ENCODE assay signal across 14 cellular contexts in genomic region chr1:226252841-226253240, GRCh38. TPM values are rescaled to one million over a fixed set of nuclear protein-coding genes. Genes with fewer than 3 reads are reported as not detected.
A peak's percentile ranks its signal among the peaks of the same experiment; 100 is the strongest.
DNase-seq lines count a peak whose midpoint lies in the region; ATAC-seq, FAIRE-seq and TF ChIP-seq lines count a peak whose summit lies in the region.
"Not testable (repeated sequence)": the region's sequence is repeated elsewhere in the genome, so short reads cannot be mapped to it uniquely, and the experiment has no call there.
"Had no signal": no experiment of that assay in that cellular context is flagged by ENCODE, and none has a peak within 500 bp of the region (broad histone marks: within the 10 kb centered on the region; RNA-seq: fewer than 3 reads in every experiment).

No MANE protein-coding gene starts in this region.

- CTCF ChIA-PET in HEK293 (lab: Yijun Ruan, JAX), result interaction anchor here (1.1 kb wide), 1 partner anchor 127 kb away, joined by 3 read pairs; no protein-coding TSS in a partner anchor
- CTCF ChIA-PET in WTC11 (lab: Charles Lee); K562 (lab: Yijun Ruan, JAX; ENCODE audit: low intra/inter-chr PET ratio): not testable (repeated sequence)

- peaks cover 17% of the 10 kb centered on the region for H3K36me3 Mint-ChIP-seq in WTC11
- not testable (repeated sequence) for H3K36me3 Mint-ChIP-seq in chondrocyte (ENCODE audit: low read depth)

- 92% methylated on average over 7 of the region's 7 CpGs for WGBS in K562 (ENCODE audit: insufficient coverage, low coverage, missing lambda C conversion rate)

- TF ChIP-seq EP300 in K562 (IDR thresholded peaks at IDR 0.05; ENCODE audit: low read length), result not testable (repeated sequence)

- H3K9me3 Mint-ChIP-seq in WTC11; chondrocyte (ENCODE audit: low read depth): not testable (repeated sequence)

- not testable (repeated sequence) for H3K27ac ChIP-seq in HEK293 (ENCODE audit: extremely low read depth, low read depth, low read length); K562 (ENCODE audit: extremely low read depth, low read depth, low read length)

- H2AFZ ChIP-seq in K562 (ENCODE audit: low read depth, low read length), result not testable (repeated sequence)

- not testable (repeated sequence) for BruUV-seq in K562 (replicated peaks; lab: Mats Ljungman, UMichigan)

- H3K9me3 ChIP-seq in HEK293 (ENCODE audit: control insufficient read depth, insufficient read depth, low read depth, low read length); K562 (replicated peaks; ENCODE audit: control insufficient read depth, insufficient read depth, low read depth, low read length): not testable (repeated sequence)

- not testable (repeated sequence) for DNase-seq in WTC11 (ENCODE audit: low spot score); K562 (ENCODE audit: extremely low read depth in 1 of 4, low spot score in 3 of 4)
- peak; percentile 48 for DNase-seq in chondrocyte (ENCODE audit: low spot score)

- not testable (repeated sequence) for H3K9me1 ChIP-seq in K562 (ENCODE audit: control insufficient read depth, insufficient read depth, low read length)

- not testable (repeated sequence) for FAIRE-seq in K562 (lab: Jason Lieb, UNC)

- H3K79me2 ChIP-seq in K562 (ENCODE audit: control insufficient read depth, insufficient read depth, low read length), result not testable (repeated sequence)

- H4K20me1 ChIP-seq in K562 (replicated peaks; ENCODE audit: control insufficient read depth, insufficient read depth, low read length), result not testable (repeated sequence)

- H3K9ac ChIP-seq in K562 (ENCODE audit: insufficient read depth in 1 of 2, low read depth in 2 of 2, low read length in 2 of 2), result not testable (repeated sequence)

- not testable (repeated sequence) for H3K27ac Mint-ChIP-seq in WTC11; chondrocyte (ENCODE audit: unreplicated experiment)

- TF ChIP-seq CTCF in HEK293 (tag by site-specific recombination; IDR thresholded peaks at IDR 0.05); WTC11 (IDR thresholded peaks at IDR 0.05); K562 (IDR thresholded peaks at IDR 0.05 in 2 of 3, conservative IDR thresholded peaks at IDR 0.05 in 1 of 3; ENCODE audit: insufficient read depth in 2 of 3, low read depth in 1 of 3, low read length in 3 of 3); chondrocyte (IDR thresholded peaks at IDR 0.05): not testable (repeated sequence)

- not testable (repeated sequence) for H3K27me3 ChIP-seq in K562 (ENCODE audit: control insufficient read depth in 2 of 2, insufficient read depth in 2 of 2, low read length in 2 of 2)

- in situ Hi-C loops in K562 (cut with MboI), result not testable (repeated sequence)

- not testable (repeated sequence) for TF ChIP-seq RAD21 in K562 (CRISPR knock-in tag; conservative IDR thresholded peaks at IDR 0.05 in 1 of 2, IDR thresholded peaks at IDR 0.05 in 1 of 2)

- not testable (repeated sequence) for H3K27me3 Mint-ChIP-seq in WTC11 (ENCODE audit: low read depth); chondrocyte (ENCODE audit: low read depth)

- not testable (repeated sequence) for H3K4me3 Mint-ChIP-seq in WTC11; chondrocyte (ENCODE audit: unreplicated experiment)

- not testable (repeated sequence) for H3K4me3 ChIP-seq in HEK293 (ENCODE audit: low read depth, low read length); K562

- not testable (repeated sequence) for H3K4me1 Mint-ChIP-seq in WTC11; chondrocyte (ENCODE audit: low read depth)

- ATAC-seq in WTC11, K562: not testable (repeated sequence)

- POLR2A ChIA-PET in HEK293 (lab: Yijun Ruan, JAX); WTC11 (lab: Charles Lee); K562 (lab: Yijun Ruan, JAX): not testable (repeated sequence)

- TF ChIP-seq POLR2A in K562 (conservative IDR thresholded peaks at IDR 0.05), result not testable (repeated sequence)

- not testable (repeated sequence) for H3K4me1 ChIP-seq in HEK293 (ENCODE audit: control insufficient read depth, insufficient read depth, low read length); K562 (replicated peaks in 1 of 2; ENCODE audit: control insufficient read depth in 2 of 2, insufficient read depth in 2 of 2, low read length in 2 of 2)

- intact Hi-C loops in K562 (cut with micrococcal nuclease), result not testable (repeated sequence)

- peaks cover 9 to 55% of the 10 kb centered on the region in 2 experiments for H3K36me3 ChIP-seq in HEK293 (ENCODE audit: control insufficient read depth in 2 of 2, insufficient read depth in 1 of 2, low read length in 2 of 2)
- peaks cover 41% of the 10 kb centered on the region for H3K36me3 ChIP-seq in K562 (ENCODE audit: control insufficient read depth, insufficient read depth, low read length)

- H3K4me2 ChIP-seq in K562 (ENCODE audit: insufficient read depth, low read length), result not testable (repeated sequence)

TF ChIP-seq in HEK293, 187 proteins besides CTCF, POLR2A, EP300 and RAD21:
- TF ChIP-seq ZNF121 (tag by site-specific recombination; IDR thresholded peaks at IDR 0.05), result peak; percentile 87; the same call in 1 of the 2 replicates

TF ChIP-seq in WTC11, 78 proteins besides CTCF, POLR2A, EP300 and RAD21:
- TF ChIP-seq ZNF121 (CRISPR knock-in tag; IDR thresholded peaks at IDR 0.05), result 0 out of 2 replicates have a peak, but pooled peaks have one; percentile 16

TF ChIP-seq in K562, 482 proteins besides CTCF, POLR2A, EP300 and RAD21:
- TF ChIP-seq ZNF121 (CRISPR knock-in tag; conservative IDR thresholded peaks at IDR 0.05), result peak; percentile 85

RNA-seq across cellular contexts. Expression of gene MIXL1, which starts 29.4 kb away (rescaled TPM):
- total RNA-seq in WTC11 (2021), result 5.1 to 6.4 TPM (median 5.6 TPM) in 3 replicates
- total RNA-seq in K562 (2011; cell fraction: chromatin; rRNA removed; ENCODE audit: low replicate concordance), result 0.14 TPM in 1 of 2 replicates, not detected in the other
- not detected in 2 replicates for total RNA-seq in K562 (2011; cell fraction: nucleolus; rRNA removed)
- not detected in 2 replicates for total RNA-seq in K562 (2011; cell fraction: nucleoplasm; rRNA removed)
- not detected in 2 replicates for total RNA-seq in K562 (2014; rRNA removed)
- not detected in 2 replicates for total RNA-seq in K562 (2014; rRNA removed; fragmentation: Illumina TruSeq; extraction: Trizol)
- total RNA-seq in K562 (2015; rRNA removed; fragmentation: Illumina TruSeq; extraction: Trizol), result not detected in 2 replicates
- total RNA-seq in K562 (2021), result not detected in 2 replicates
- polyA plus RNA-seq in K562 (2011; rRNA removed), result not detected in 2 replicates
- polyA plus RNA-seq in K562 (2011; cell fraction: cytosol; rRNA removed), result not detected in 2 replicates
- polyA plus RNA-seq in K562 (2011; cell fraction: nucleus; rRNA removed), result not detected in 2 replicates
- polyA plus RNA-seq in K562 (2012), result 0.06 TPM in 1 of 2 replicates, not detected in the other
- polyA plus RNA-seq in K562 (2014; fragmentation: Illumina TruSeq; extraction: Trizol), result not detected in 2 replicates
- polyA plus RNA-seq in K562 (2014; fragmentation: Nextera tagmentation; extraction: Ambion mirVana), result not detected
- not detected in 2 replicates for polyA plus RNA-seq in K562 (2014; rRNA removed)
- not detected in 2 replicates for polyA minus RNA-seq in K562 (2011; rRNA and poly(A)+ RNA removed)
- polyA minus RNA-seq in K562 (2011; cell fraction: cytosol; rRNA and poly(A)+ RNA removed), result not detected in 2 replicates
- polyA minus RNA-seq in K562 (2011; cell fraction: nucleus; rRNA and poly(A)+ RNA removed), result not detected in 2 replicates
- 0.17 TPM in 1 of 3 replicates, not detected in the others for total RNA-seq in chondrocyte
- total RNA-seq: A172; A673; Caco-2; Calu3; CD4-positive, alpha-beta memory T cell; CD4-positive, alpha-beta T cell; CD4-positive, CD25-positive, alpha-beta regulatory T cell; CD8-positive, alpha-beta memory T cell; CD8-positive, alpha-beta T cell had no signal
- polyA plus RNA-seq: CD14-positive monocyte; CD4-positive, alpha-beta memory T cell; CD4-positive, CD25-positive, alpha-beta regulatory T cell; CD8-positive, alpha-beta memory T cell had no signal

RNA-seq across cellular contexts. Expression of gene LIN9, which starts 56.1 kb away (rescaled TPM):
- total RNA-seq in WTC11 (2021) (10.4 to 15.7 TPM (median 10.7 TPM) in 3 replicates), K562 (2014; rRNA removed) (15.8 and 18.8 TPM in 2 replicates), K562 (2014; rRNA removed; fragmentation: Illumina TruSeq; extraction: Trizol) (31.4 and 37.5 TPM in 2 replicates), K562 (2015; rRNA removed; fragmentation: Illumina TruSeq; extraction: Trizol) (29.3 and 30.6 TPM in 2 replicates), K562 (2021) (18.9 and 19.4 TPM in 2 replicates), chondrocyte (2.1 to 3.0 TPM (median 2.2 TPM) in 3 replicates)
- total RNA-seq in K562 (2011; cell fraction: chromatin; rRNA removed; ENCODE audit: low replicate concordance), result 14.8 and 38.6 TPM in 2 replicates
- total RNA-seq in K562 (2011; cell fraction: nucleolus; rRNA removed), result 8.2 and 11.1 TPM in 2 replicates
- total RNA-seq in K562 (2011; cell fraction: nucleoplasm; rRNA removed), result 15.6 and 18.7 TPM in 2 replicates
- polyA plus RNA-seq in K562 (2011; rRNA removed) (22.9 and 33.0 TPM in 2 replicates), K562 (2014; fragmentation: Illumina TruSeq; extraction: Trizol) (21.6 and 25.3 TPM in 2 replicates), K562 (2014; fragmentation: Nextera tagmentation; extraction: Ambion mirVana) (10 to 100 TPM; 19.4 to 26.8 TPM), K562 (2014; rRNA removed) (19.6 and 25.5 TPM in 2 replicates)
- polyA plus RNA-seq in K562 (2011; cell fraction: cytosol; rRNA removed), result 7.5 and 14.3 TPM in 2 replicates
- 15.2 and 19.7 TPM in 2 replicates for polyA plus RNA-seq in K562 (2011; cell fraction: nucleus; rRNA removed)
- 11.8 and 14.2 TPM in 2 replicates for polyA plus RNA-seq in K562 (2012)
- polyA minus RNA-seq in K562 (2011; rRNA and poly(A)+ RNA removed), result 23.7 and 24.4 TPM in 2 replicates
- 6.8 and 10.7 TPM in 2 replicates for polyA minus RNA-seq in K562 (2011; cell fraction: cytosol; rRNA and poly(A)+ RNA removed)
- 10.4 and 18.0 TPM in 2 replicates for polyA minus RNA-seq in K562 (2011; cell fraction: nucleus; rRNA and poly(A)+ RNA removed)
